In the genomic region with DNA sequence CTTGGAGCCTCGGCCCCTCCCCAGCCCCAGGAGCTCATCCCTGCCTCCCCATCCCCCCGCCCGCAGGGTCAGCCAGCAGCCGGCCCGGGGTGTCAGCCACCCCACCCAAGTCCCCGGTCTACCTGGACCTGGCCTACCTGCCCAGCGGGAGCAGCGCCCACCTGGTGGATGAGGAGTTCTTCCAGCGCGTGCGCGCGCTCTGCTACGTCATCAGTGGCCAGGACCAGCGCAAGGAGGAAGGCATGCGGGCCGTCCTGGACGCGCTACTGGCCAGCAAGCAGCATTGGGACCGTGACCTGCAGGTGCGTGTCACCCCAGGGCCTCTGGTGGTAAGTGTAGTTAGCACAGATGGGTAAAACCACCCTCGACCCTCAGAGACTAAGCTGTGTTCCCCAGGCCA, we compare ENCODE assay signal across 34 cellular contexts. TPM values are rescaled to one million over a fixed set of nuclear protein-coding genes. Genes with fewer than 3 reads are reported as not detected.
"Had no signal": no experiment of that assay in that cellular context is flagged by ENCODE, and none has a peak within 500 bp of the region (broad histone marks: within the 10 kb centered on the region; RNA-seq: fewer than 3 reads in every experiment).

No MANE protein-coding gene starts in this region.

- H3K27me3 ChIP-seq: adrenal gland, ascending aorta, breast epithelium, cardiac muscle cell, colonic mucosa, dorsolateral prefrontal cortex, esophagus squamous epithelium, gastroesophageal sphincter had no signal

- H3K4me1 ChIP-seq: adrenal gland, ascending aorta, breast epithelium, colonic mucosa, gastroesophageal sphincter had no signal

- H3K27ac ChIP-seq: adrenal gland, ascending aorta, breast epithelium, cardiac muscle cell, colonic mucosa, esophagus squamous epithelium, gastroesophageal sphincter, WERI-Rb-1 had no signal

- H3K36me3 ChIP-seq: colonic mucosa had no signal

- ATAC-seq: activated CD4-positive, CD25-positive, alpha-beta regulatory T cell treated with anti-CD3 and anti-CD28 coated beads, Interleukin-2, amount 50 U/mL, for 24 hours; activated CD8-positive, alpha-beta memory T cell treated with anti-CD3 and anti-CD28 coated beads, Interleukin-2, amount 10 ng/mL, durations not matched to agents 7 days and 5 days; activated CD8-positive, alpha-beta T cell treated with anti-CD3 and anti-CD28 coated beads, Interleukin-2, amount 10 ng/mL, durations not matched to agents 7 days and 5 days; activated naive CD8-positive, alpha-beta T cell treated with anti-CD3 and anti-CD28 coated beads, Interleukin-2, amount 50 U/mL, for 24 hours; gastroesophageal sphincter; T-helper 17 cell had no signal

- H3K4me3 ChIP-seq: adrenal gland, ascending aorta, breast epithelium, cardiac muscle cell, colonic mucosa, dorsolateral prefrontal cortex, esophagus squamous epithelium, gastroesophageal sphincter had no signal

- H3K9me3 ChIP-seq: adrenal gland, ascending aorta, breast epithelium, colonic mucosa, esophagus squamous epithelium, gastroesophageal sphincter had no signal

- DNase-seq: activated B cell treated with CpG ODN at 0.5 μM for 24 hours; activated CD4-positive, alpha-beta T cell treated with anti-CD3 and anti-CD28 coated beads for 48 hours; activated CD4-positive, alpha-beta T cell treated with anti-CD3 and anti-CD28 coated beads, Interleukin-2, amount 50 U/mL, for 1 hour; activated CD4-positive, alpha-beta T cell treated with anti-CD3 and anti-CD28 coated beads, Interleukin-2, amount 50 U/mL, for 48 hours; activated CD8-positive, alpha-beta memory T cell treated with anti-CD3 and anti-CD28 coated beads, Interleukin-2, amount 10 ng/mL, durations not matched to agents 7 days and 5 days; activated CD8-positive, alpha-beta memory T cell treated with anti-CD3 and anti-CD28 coated beads, Interleukin-2, amount 50 U/mL, for 4 hours; activated CD8-positive, alpha-beta T cell treated with anti-CD3 and anti-CD28 coated beads, Interleukin-2, amount 10 ng/mL, durations not matched to agents 7 days and 5 days; activated effector memory CD4-positive, alpha-beta T cell treated with anti-CD3 and anti-CD28 coated beads, Interleukin-2, amount 50 U/mL, for 16 hours; activated naive CD4-positive, alpha-beta T cell treated with anti-CD3 and anti-CD28 coated beads for 36 hours; activated naive CD8-positive, alpha-beta T cell treated with anti-CD3 and anti-CD28 coated beads for 36 hours; activated naive CD8-positive, alpha-beta T cell treated with anti-CD3 and anti-CD28 coated beads, Interleukin-2, amount 50 U/mL, for 24 hours; activated T-cell treated with anti-CD3 and anti-CD28 coated beads, Interleukin-2, amount 50 U/mL, for 1 hour; activated T-cell treated with anti-CD3 and anti-CD28 coated beads, Interleukin-2, amount 50 U/mL, for 48 hours; adrenal gland; amygdala; central memory CD4-positive, alpha-beta T cell; cerebellar nuclear complex; colonic mucosa; dorsolateral prefrontal cortex; effector memory CD4-positive, alpha-beta T cell; endodermal cell; erythroblast; esophagus squamous epithelium; foreskin melanocyte; T-helper 1 cell; T-helper 17 cell; T1000; WERI-Rb-1 had no signal

RNA-seq across cellular contexts. Expression of a gene that starts 18.1 kb away (rescaled TPM):
- total RNA-seq: ascending aorta had no signal

RNA-seq across cellular contexts. Expression of a gene that starts 45.0 kb away (rescaled TPM):
- total RNA-seq: activated T-helper 1 cell treated with anti-CD3 and anti-CD28 coated beads, Interleukin-12 subunit alpha, Interleukin-12 subunit beta, Interleukin-2, Interleukin-4 antibody, amounts not matched to agents 30 ng/mL and 10 ng/mL and 1 ng/mL, durations not matched to agents 14 hours and 24 hours and 36 hours; T-helper 17 cell had no signal
